In genomic region chr9:6605202-6605601, GRCh38 we compare ENCODE assay signal across 11 cellular contexts. TPM values are rescaled to one million over a fixed set of nuclear protein-coding genes. Genes with fewer than 3 reads are reported as not detected.
DNase-seq lines count a peak whose midpoint lies in the region; ATAC-seq, FAIRE-seq and TF ChIP-seq lines count a peak whose summit lies in the region.
"Had no signal": no experiment of that assay in that cellular context is flagged by ENCODE, and none has a peak within 500 bp of the region (broad histone marks: within the 10 kb centered on the region; RNA-seq: fewer than 3 reads in every experiment).

No MANE protein-coding gene starts in this region.

- peak overlapping the region; percentile 44 for H3K4me3 ChIP-seq in DOHH2 (ENCODE audit: low read length)
- H3K4me3 ChIP-seq in Jurkat, Clone E6-1 (ENCODE audit: low read length), result peak overlapping the region; percentile 45
- H3K4me3 ChIP-seq in ascending aorta, result no peak overlapping the region
- H3K4me3 ChIP-seq in vagina, result no peak overlapping the region
- H3K4me3 ChIP-seq in small intestine (ENCODE audit: low read depth in 1 of 2, low read length in 2 of 2), result no peak overlapping the region
- H3K4me3 ChIP-seq: GM23248 had no signal

- intact Hi-C loops in ascending aorta (cut with DNase I) (no loop called here), vagina (cut with DNase I) (no loop called here)

- no peaks in the 10 kb centered on the region for H3K9me3 ChIP-seq in DOHH2 (ENCODE audit: control insufficient read depth, insufficient read depth, low read length)
- no peaks in the 10 kb centered on the region for H3K9me3 ChIP-seq in ascending aorta
- no peaks in the 10 kb centered on the region for H3K9me3 ChIP-seq in vagina
- H3K9me3 ChIP-seq in small intestine (ENCODE audit: control insufficient read depth, low read depth), result no peaks in the 10 kb centered on the region

- no peaks in the 10 kb centered on the region for H4K20me1 ChIP-seq in DOHH2 (ENCODE audit: control insufficient read depth, insufficient read depth, low read depth, low read length)

- no peak for TF ChIP-seq CTCF in DOHH2 (IDR thresholded peaks at IDR 0.05; ENCODE audit: low read depth, low read length, poor library complexity, severe bottlenecking)
- no peak for TF ChIP-seq CTCF in ascending aorta (IDR thresholded peaks at IDR 0.05)
- TF ChIP-seq CTCF in vagina (IDR thresholded peaks at IDR 0.05), result no peak

- no peaks in the 10 kb centered on the region for H3F3A ChIP-seq in DOHH2 (ENCODE audit: control insufficient read depth, insufficient read depth)

- no peak for FAIRE-seq in small intestine (lab: Jason Lieb, UNC)

- no peak for TF ChIP-seq POLR2A in vagina (IDR thresholded peaks at IDR 0.05)

- no peaks in the 10 kb centered on the region for H3K36me3 ChIP-seq in DOHH2 (ENCODE audit: control insufficient read depth, low read length)
- no peaks in the 10 kb centered on the region for H3K36me3 ChIP-seq in ascending aorta
- H3K36me3 ChIP-seq in vagina, result no peaks in the 10 kb centered on the region
- no peaks in the 10 kb centered on the region for H3K36me3 ChIP-seq in small intestine (ENCODE audit: control insufficient read depth in 2 of 2, insufficient read depth in 2 of 2, low read length in 2 of 2)

- peak overlapping the region; percentile 46 for H3K4me2 ChIP-seq in DOHH2 (ENCODE audit: low read length)

- H3K27me3 ChIP-seq in DOHH2 (ENCODE audit: control insufficient read depth, low read length) (no peaks in the 10 kb centered on the region), ascending aorta (no peaks in the 10 kb centered on the region), vagina (no peaks in the 10 kb centered on the region), small intestine (ENCODE audit: control insufficient read depth in 2 of 2, insufficient read depth in 2 of 2, low read length in 2 of 2) (no peaks in the 10 kb centered on the region)

- H3K4me1 ChIP-seq in DOHH2 (ENCODE audit: control insufficient read depth, low read length) (peaks cover 14% of the 10 kb centered on the region), ascending aorta (no peaks in the 10 kb centered on the region), vagina (no peaks in the 10 kb centered on the region), small intestine (ENCODE audit: control insufficient read depth in 2 of 2, insufficient read depth in 1 of 2, low read depth in 1 of 2, low read length in 1 of 2) (no peaks in the 10 kb centered on the region)

- ATAC-seq in GM18909 (IDR thresholded peaks at IDR 0.05; ENCODE audit: poor library complexity, unreplicated experiment), result peak; percentile 89
- ATAC-seq in HG02642 (IDR thresholded peaks at IDR 0.05; ENCODE audit: poor library complexity, unreplicated experiment), result peak; percentile 88
- ATAC-seq: PC-3 had no signal

- no peaks in the 10 kb centered on the region for H3K9me2 ChIP-seq in DOHH2 (replicated peaks; ENCODE audit: control insufficient read depth, low read length)

- no peaks in the 10 kb centered on the region for H3K79me2 ChIP-seq in DOHH2 (ENCODE audit: control insufficient read depth, low read length)

- H3K27ac ChIP-seq in DOHH2 (ENCODE audit: low read depth, low read length) (no peak overlapping the region), ascending aorta (no peak overlapping the region), vagina (no peak overlapping the region), small intestine (ENCODE audit: low read depth in 1 of 2, low read length in 1 of 2) (no peak overlapping the region)
- H3K27ac ChIP-seq: GM23248 had no signal

- WGBS in small intestine, 3 donors, result 74 to 82% (median 78%) methylated on average over 5 of the region's 5 CpGs

- DNase-seq in Jurkat, Clone E6-1 (ENCODE audit: low read depth, low spot score), result peak; percentile 79
- no peak for DNase-seq in NCI-H748 treated with DMSO at 0.1 percent for 48 hours (lab: John Stamatoyannopoulos, UW)
- DNase-seq in ascending aorta (ENCODE audit: low spot score in 2 of 2), result no peak
- no peak for DNase-seq in vagina (ENCODE audit: extremely low spot score in 2 of 2)
- no peak for DNase-seq in small intestine
- DNase-seq: CD4-positive, CD25-positive, alpha-beta regulatory T cell; GM23248; PC-3 had no signal

RNA-seq across cellular contexts. Expression of gene GLDC, which starts 40.3 kb away (rescaled TPM):
- 18.2 TPM for polyA plus RNA-seq in Jurkat, Clone E6-1 (2012; ENCODE audit: insufficient read depth, insufficient read length)
- total RNA-seq in ascending aorta, result 0.64 TPM
- total RNA-seq in vagina, result 0.49 TPM
- polyA plus RNA-seq in small intestine, result under 1 TPM in 2 of 3 donors, not detected in 1; 0.63 to 0.81 TPM
- total RNA-seq: CD4-positive, CD25-positive, alpha-beta regulatory T cell had no signal

Comparison
In these comparisons a context has a peak if more than half of its experiments do, and no peak if none do; other contexts are left out.
1. H3K4me3 ChIP-seq: peak in DOHH2 (single experiment) and Jurkat, Clone E6-1 (single experiment); none in ascending aorta (0 of 2), vagina (0 of 2) and small intestine (0 of 2).